Comparison of ENCODE assay signal across 17 cellular contexts in the genomic region with DNA sequence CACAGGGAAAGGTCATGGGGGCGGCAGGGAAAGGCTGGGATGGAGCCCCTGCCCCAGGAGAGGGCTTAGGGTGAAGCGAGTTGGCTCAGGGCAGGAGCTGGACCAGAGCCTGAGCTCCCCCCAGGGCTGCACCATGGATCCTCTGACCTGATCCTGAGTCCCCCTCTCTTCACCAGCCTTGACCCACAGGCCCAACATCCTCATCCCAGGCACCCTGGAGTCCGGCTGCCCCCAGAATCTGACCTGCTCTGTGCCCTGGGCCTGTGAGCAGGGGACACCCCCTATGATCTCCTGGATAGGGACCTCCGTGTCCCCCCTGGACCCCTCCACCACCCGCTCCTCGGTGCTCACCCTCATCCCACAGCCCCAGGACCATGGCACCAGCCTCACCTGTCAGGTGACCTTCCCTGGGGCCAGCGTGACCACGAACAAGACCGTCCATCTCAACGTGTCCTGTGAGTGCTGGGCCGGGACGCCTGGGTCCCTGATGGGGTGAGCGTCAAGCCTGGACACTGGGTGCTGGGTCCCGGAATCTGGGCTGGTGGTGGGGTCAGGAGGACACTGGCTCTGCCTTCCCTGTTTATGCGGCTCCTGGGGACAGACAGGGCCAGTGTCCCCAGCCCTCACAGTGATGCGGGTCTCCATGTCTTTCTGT. TPM values are rescaled to one million over a fixed set of nuclear protein-coding genes. Genes with fewer than 3 reads are reported as not detected.
DNase-seq lines count a peak whose midpoint lies in the region; ATAC-seq and TF ChIP-seq lines count a peak whose summit lies in the region.
"Had no signal": no experiment of that assay in that cellular context is flagged by ENCODE, and none has a peak within 500 bp of the region (broad histone marks: within the 10 kb centered on the region; RNA-seq: fewer than 3 reads in every experiment).

No MANE protein-coding gene starts in this region.

- peak overlapping the region; percentile 88 for H3K4me3 Mint-ChIP-seq in natural killer cell

- TF ChIP-seq CTCF in left ventricle myocardium inferior (IDR thresholded peaks at IDR 0.05; ENCODE audit: borderline replicate concordance) (no peak), coronary artery (IDR thresholded peaks at IDR 0.05) (no peak), natural killer cell (IDR thresholded peaks at IDR 0.05) (no peak), tibial nerve (IDR thresholded peaks at IDR 0.05) (no peak)

- H3K4me3 ChIP-seq in left ventricle myocardium inferior (peak overlapping the region; percentile 44), coronary artery (peak overlapping the region; percentile 59), tibial nerve (peak overlapping the region in 2 of 4 donors; percentile 4 to 39)
- H3K4me3 ChIP-seq: vagina had no signal

- no peaks in the 10 kb centered on the region for H3K27me3 Mint-ChIP-seq in natural killer cell (ENCODE audit: low read depth in 2 of 2)

- no peaks in the 10 kb centered on the region for H3K9me3 ChIP-seq in left ventricle myocardium inferior (replicated peaks)
- no peaks in the 10 kb centered on the region for H3K9me3 ChIP-seq in tibial nerve
- H3K9me3 ChIP-seq: vagina had no signal

- peak overlapping the region; percentile 94 to 96 for H3K27ac Mint-ChIP-seq in natural killer cell

- no peaks in the 10 kb centered on the region for H3K9me3 Mint-ChIP-seq in natural killer cell

- H3K36me3 Mint-ChIP-seq in natural killer cell: no peaks in the 10 kb centered on the region

- DNase-seq in left ventricle myocardium inferior: no peak
- DNase-seq in left cardiac atrium: no peak
- no peak for DNase-seq in coronary artery (ENCODE audit: low spot score)
- DNase-seq in natural killer cell: no peak
- DNase-seq in tibial nerve (ENCODE audit: low spot score in 2 of 2): no peak
- no peak for DNase-seq in NCI-H187 treated with DMSO at 0.1 percent for 48 hours (lab: John Stamatoyannopoulos, UW)
- no peak for DNase-seq in stimulated activated CD4-positive, alpha-beta T cell treated with anti-CD3 and anti-CD28 coated beads, Interleukin-4, amount 100 ng/mL, for 24 hours
- no peak for DNase-seq in GOT3 (lab: John Stamatoyannopoulos, UW)
- DNase-seq: activated CD4-positive, alpha-beta T cell treated with anti-CD3 and anti-CD28 coated beads, Interleukin-2, amount 50 U/mL, for 1 hour; DMS153; NCI-H1417 treated with DMSO at 0.1 percent for 48 hours; retina; SIG-M5; stimulated activated CD4-positive, alpha-beta T cell treated with anti-CD3 and anti-CD28 coated beads, Interleukin-2, amount 100 ng/mL, for 48 hours; T1000 had no signal

- TF ChIP-seq EP300 in tibial nerve (IDR thresholded peaks at IDR 0.05): no peak

- H3K4me1 ChIP-seq in left ventricle myocardium inferior (peaks cover 18% of the 10 kb centered on the region), tibial nerve (no peaks in the 10 kb centered on the region)
- H3K4me1 ChIP-seq: vagina had no signal

- no peak for TF ChIP-seq POLR2A in tibial nerve (IDR thresholded peaks at IDR 0.05)

- 85 to 89% methylated on average over 16 of the region's 16 CpGs for WGBS in tibial nerve, 2 donors

- H3K27me3 ChIP-seq in left ventricle myocardium inferior (ENCODE audit: low read depth) (peaks cover 71% of the 10 kb centered on the region), tibial nerve (no peaks in the 10 kb centered on the region)
- H3K27me3 ChIP-seq: vagina had no signal

- ATAC-seq in left cardiac atrium (no peak), natural killer cell (no peak)

- no peaks in the 10 kb centered on the region for H3K36me3 ChIP-seq in left ventricle myocardium inferior
- no peaks in the 10 kb centered on the region for H3K36me3 ChIP-seq in tibial nerve
- H3K36me3 ChIP-seq: vagina had no signal

- H3K4me1 Mint-ChIP-seq in natural killer cell: peaks cover 84 to 90% of the 10 kb centered on the region in 2 donors

- peak overlapping the region; percentile 61 for H3K27ac ChIP-seq in left ventricle myocardium inferior (replicated peaks)
- H3K27ac ChIP-seq in coronary artery: peak overlapping the region in 1 of 2 donors; percentile 82
- peak overlapping the region in 3 of 4 donors; percentile 40 to 70 (median 60) for H3K27ac ChIP-seq in tibial nerve
- H3K27ac ChIP-seq: vagina had no signal

- intact Hi-C loops in left ventricle myocardium inferior (cut with micrococcal nuclease) (no loop called here), left cardiac atrium (cut with DNase I) (no loop called here), natural killer cell (cut with micrococcal nuclease) (no loop called here)

RNA-seq across cellular contexts. Expression of gene SIGLEC9, which starts 0.8 kb away (rescaled TPM):
- 1.7 TPM for total RNA-seq in left ventricle myocardium inferior
- total RNA-seq in left cardiac atrium: 1 to 10 TPM; 5.1 to 6.6 TPM
- 10 to 100 TPM; 13.0 to 15.3 (median 13.8) TPM for total RNA-seq in natural killer cell
- total RNA-seq in tibial nerve: 10 to 100 TPM in 1 of 4 donors, 1 to 10 TPM in 3; 4.2 to 18.0 (median 5.0) TPM
- total RNA-seq: bronchial epithelial cell had no signal

RNA-seq across cellular contexts. Expression of gene SIGLEC7, which starts 16.6 kb away (rescaled TPM):
- total RNA-seq in left ventricle myocardium inferior: 0.47 TPM
- total RNA-seq in left cardiac atrium: 1 to 10 TPM; 1.6 to 2.2 TPM
- total RNA-seq in natural killer cell: 10 to 100 TPM; 48.6 to 56.0 (median 49.5) TPM
- 1 to 10 TPM in 2 of 4 donors, under 1 TPM in 2; 0.42 to 7.5 (median 1.1) TPM for total RNA-seq in tibial nerve
- total RNA-seq: bronchial epithelial cell had no signal

RNA-seq across cellular contexts. Expression of gene CTU1, which starts 17.3 kb away (rescaled TPM):
- total RNA-seq in left ventricle myocardium inferior: 4.4 TPM
- 1 to 10 TPM; 5.3 to 6.0 TPM for total RNA-seq in left cardiac atrium
- total RNA-seq in natural killer cell: 1 to 10 TPM; 2.5 to 6.5 (median 3.8) TPM
- total RNA-seq in tibial nerve: 10 to 100 TPM in 3 of 4 donors, 1 to 10 TPM in 1; 7.4 to 25.5 (median 18.3) TPM

RNA-seq across cellular contexts. Expression of gene KLK14, which starts 42.9 kb away (rescaled TPM):
- total RNA-seq in left ventricle myocardium inferior (1.6 TPM), left cardiac atrium (under 1 TPM; 0.21 to 0.31 TPM), natural killer cell (1 to 10 TPM in 2 of 3 donors, under 1 TPM in 1; 0.64 to 1.3 (median 1.1) TPM), tibial nerve (not detected)
- total RNA-seq: bronchial epithelial cell, vagina had no signal

Comparison
In these comparisons a context has a peak if more than half of its experiments do, and no peak if none do; other contexts are left out.
1. RNA of gene SIGLEC7, which starts 16.6 kb away (total RNA-seq): 48.6 to 56.0 TPM in natural killer cell; 1.6 to 2.2 TPM in left cardiac atrium, 0.42 to 7.5 TPM in tibial nerve and 0.47 TPM in left ventricle myocardium inferior (single experiment); every median in the first group is over 4 times any median in the second.